20 cellular contexts compared by ENCODE assay signal in genomic region chr2:185644828-185645227, GRCh38.
DNase-seq lines count a peak whose midpoint lies in the region; ATAC-seq lines count a peak whose summit lies in the region.
"Had no signal": no experiment of that assay in that cellular context is flagged by ENCODE, and none has a peak within 500 bp of the region (broad histone marks: within the 10 kb centered on the region; RNA-seq: fewer than 3 reads in every experiment).

No MANE protein-coding gene starts in this region.

- DNase-seq in NCI-H748 (lab: John Stamatoyannopoulos, UW; ENCODE audit: unreplicated experiment) (peak; percentile 26), NCI-H748 treated with DMSO at 0.1 percent for 48 hours (lab: John Stamatoyannopoulos, UW) (no peak), RPMI8226 (peak; percentile 86), skeletal muscle cell (ENCODE audit: low read depth) (peak; percentile 17), left lobe of liver (ENCODE audit: low spot score) (no peak), HK-2 (ENCODE audit: unreplicated experiment) (no peak)
- no peak for DNase-seq in stimulated activated CD4-positive, alpha-beta T cell treated with anti-CD3 and anti-CD28 coated beads, Interleukin-4, amount 100 ng/mL, for 24 hours
- DNase-seq: activated CD4-positive, CD25-positive, alpha-beta regulatory T cell; activated CD8-positive, alpha-beta memory T cell treated with anti-CD3 and anti-CD28 coated beads, Interleukin-2, amount 10 ng/mL, durations not matched to agents 7 days and 5 days; activated gamma-delta T cell treated with Interleukin-2 at 50 U/mL for 16 hours; C1 segment of cervical spinal cord; immature natural killer cell; mesendoderm; MV-4-11; SHP77; T-helper 17 cell; trophoblast cell had no signal

- ATAC-seq in HG03280 (IDR thresholded peaks at IDR 0.05; ENCODE audit: unreplicated experiment), result peak; percentile 82
- ATAC-seq in left lobe of liver, result no peak
- ATAC-seq: activated CD8-positive, alpha-beta memory T cell treated with anti-CD3 and anti-CD28 coated beads, Interleukin-2, amount 10 ng/mL, durations not matched to agents 7 days and 5 days; stimulated activated effector memory CD8-positive, alpha-beta T cell treated with anti-CD3 and anti-CD28 coated beads, Interleukin-12 subunit alpha, Interleukin-12 subunit beta, amount 100 ng/mL, for 72 hours; T-helper 17 cell had no signal

- H3K4me3 ChIP-seq in skeletal muscle cell (ENCODE audit: low read depth, low read length), result no peak overlapping the region
- H3K4me3 ChIP-seq: body of pancreas had no signal

Comparison
In these comparisons a context has a peak if more than half of its experiments do, and no peak if none do; other contexts are left out.
1. DNase-seq: peak in NCI-H748 (single experiment), RPMI8226 (single experiment) and skeletal muscle cell (single experiment); none in NCI-H748 treated with DMSO at 0.1 percent for 48 hours (single experiment), stimulated activated CD4-positive, alpha-beta T cell treated with anti-CD3 and anti-CD28 coated beads, Interleukin-4, amount 100 ng/mL, for 24 hours (single experiment), left lobe of liver (single experiment) and HK-2 (single experiment).